In the genomic region with DNA sequence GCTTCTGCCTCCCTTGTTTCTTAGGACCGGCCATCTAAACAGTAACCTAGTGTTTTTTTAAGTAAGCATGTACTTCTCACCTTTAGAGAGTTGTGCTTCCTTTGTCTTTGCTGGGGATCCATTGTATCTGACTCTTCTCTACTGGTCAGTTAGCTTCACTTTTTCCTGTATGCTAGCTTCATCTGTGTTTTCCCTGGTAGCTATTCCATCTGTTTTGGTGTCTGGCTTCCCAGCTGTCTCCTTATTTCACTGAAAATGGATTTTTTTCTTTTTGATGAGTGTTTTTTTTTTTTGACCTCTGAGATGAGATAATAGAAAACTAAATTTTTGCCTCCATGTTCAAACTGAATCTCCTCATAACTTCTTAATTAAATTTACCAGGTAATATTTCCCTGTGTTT, we compare ENCODE assay signal across 17 cellular contexts.
A peak's percentile ranks its signal among the peaks of the same experiment; 100 is the strongest.
DNase-seq lines count a peak whose midpoint lies in the region; ATAC-seq lines count a peak whose summit lies in the region.
"Had no signal": no experiment of that assay in that cellular context is flagged by ENCODE, and none has a peak within 500 bp of the region (broad histone marks: within the 10 kb centered on the region; RNA-seq: fewer than 3 reads in every experiment).

No MANE protein-coding gene starts in this region.

- ATAC-seq in GM18517 (IDR thresholded peaks at IDR 0.05; ENCODE audit: unreplicated experiment) = no peak
- ATAC-seq: A549, GM12878, HepG2 had no signal

- peak; percentile 0 to 2 for DNase-seq in NCI-H446 (lab: John Stamatoyannopoulos, UW)
- no peak for DNase-seq in NCI-H446 treated with DMSO at 0.1 percent for 48 hours (lab: John Stamatoyannopoulos, UW)
- DNase-seq in NCI-H2171 treated with DMSO at 0.1 percent for 48 hours (lab: John Stamatoyannopoulos, UW) = peak; percentile 91
- DNase-seq in cerebellum (ENCODE audit: low spot score) = peak; percentile 35
- DNase-seq in GDM1 (lab: John Stamatoyannopoulos, UW) = no peak
- DNase-seq in HuH-7 (ENCODE audit: low spot score) = no peak
- DNase-seq: AML-193; Caco-2; CD4-positive, alpha-beta T cell; DMS153; DMS79; H9; KG1 had no signal

Comparison
In these comparisons a context has a peak if more than half of its experiments do, and no peak if none do; other contexts are left out.
1. DNase-seq: peak in NCI-H446 (2 of 2), NCI-H2171 treated with DMSO at 0.1 percent for 48 hours (single experiment) and cerebellum (single experiment); none in NCI-H446 treated with DMSO at 0.1 percent for 48 hours (single experiment), GDM1 (single experiment) and HuH-7 (single experiment).